Comparison of ENCODE assay signal across 12 cellular contexts in the genomic region with DNA sequence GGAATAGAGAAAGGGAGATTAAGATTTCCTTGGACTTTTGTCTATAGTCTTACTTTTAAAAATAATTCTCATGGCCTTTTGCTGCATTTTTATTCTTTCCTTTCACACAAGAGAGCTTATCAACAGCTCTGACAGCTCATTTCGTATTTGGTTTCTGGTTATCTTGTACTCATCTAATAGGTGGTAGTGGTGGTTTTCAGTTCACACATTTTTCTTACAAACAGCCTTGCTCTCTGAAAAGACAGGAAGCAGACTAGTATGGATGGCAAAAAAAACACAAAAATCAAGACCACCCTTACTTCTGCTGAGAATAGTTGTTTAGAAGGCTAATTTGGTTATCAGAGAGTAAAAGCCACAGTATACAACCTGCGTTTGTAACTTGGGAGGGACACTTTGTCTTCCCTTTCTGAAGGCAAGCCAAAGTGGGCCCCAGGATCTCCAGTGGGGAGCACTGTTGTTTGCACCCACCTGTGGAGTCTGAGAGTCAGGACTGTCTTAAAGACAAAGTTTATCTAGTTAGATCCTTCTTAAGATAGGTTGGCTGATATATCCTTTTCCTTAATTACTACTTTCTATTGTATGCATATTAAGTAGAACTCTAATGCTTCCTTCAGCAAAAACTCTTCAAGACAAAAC.
DNase-seq lines count a peak whose midpoint lies in the region; ATAC-seq, FAIRE-seq and TF ChIP-seq lines count a peak whose summit lies in the region.
"Had no signal": no experiment of that assay in that cellular context is flagged by ENCODE, and none has a peak within 500 bp of the region (broad histone marks: within the 10 kb centered on the region; RNA-seq: fewer than 3 reads in every experiment).

No MANE protein-coding gene starts in this region.

- no peaks in the 10 kb centered on the region for H3K9me2 ChIP-seq in MM.1S (replicated peaks; ENCODE audit: insufficient read depth, low read length)

- FAIRE-seq in D721Med (lab: Jason Lieb, UNC) = no peak

- TF ChIP-seq CTCF in transverse colon (IDR thresholded peaks at IDR 0.05) (no peak), D721Med (IDR thresholded peaks at IDR 0.05; ENCODE audit: insufficient read depth, missing control alignments) (no peak), MM.1S (IDR thresholded peaks at IDR 0.05; ENCODE audit: low read length) (no peak)

- H3K4me1 Mint-ChIP-seq in activated naive CD4-positive, alpha-beta T cell treated with anti-CD3 and anti-CD28 coated beads for 36 hours (ENCODE audit: low read depth) = peaks cover 86% of the 10 kb centered on the region
- H3K4me1 Mint-ChIP-seq in activated naive CD8-positive, alpha-beta T cell (ENCODE audit: low read depth) = peaks cover 93% of the 10 kb centered on the region

- H4K20me1 ChIP-seq in MM.1S (ENCODE audit: insufficient read depth, low read length) = no peaks in the 10 kb centered on the region

- no peak for DNase-seq in activated naive CD4-positive, alpha-beta T cell treated with anti-CD3 and anti-CD28 coated beads for 36 hours
- no peak for DNase-seq in activated naive CD4-positive, alpha-beta T cell treated with anti-CD3 and anti-CD28 coated beads, Interleukin-2, amount 50 U/mL, for 16 hours
- DNase-seq in transverse colon (no peak), D721Med (ENCODE audit: insufficient read length, low spot score) (no peak), superior temporal gyrus (ENCODE audit: extremely low spot score) (no peak), MM.1S (no peak)
- DNase-seq: GM23248, NCI-H187 treated with DMSO at 0.1 percent for 48 hours, sigmoid colon, T1000 had no signal

- CTCF ChIA-PET in activated naive CD4-positive, alpha-beta T cell treated with anti-CD3 and anti-CD28 coated beads for 36 hours (lab: Charles Lee) = interaction anchor here (0.6 to 1.7 kb wide), 5 partner anchors 11 to 1800 kb away, joined by 3 to 6 read pairs (median 4); no protein-coding TSS in a partner anchor

- ATAC-seq in HG03045 (IDR thresholded peaks at IDR 0.05; ENCODE audit: unreplicated experiment) = peak; percentile 51

- TF ChIP-seq POLR2A in transverse colon (IDR thresholded peaks at IDR 0.05) = no peak

- in situ Hi-C loops in transverse colon (cut with MboI; ENCODE audit: low pct_ligation_motif_present in 1 of 4, low pct_unique_long_range_greater_than_20kb in 1 of 4, low sequenced_read_pairs in 3 of 4) = no loop called here

- H3K27ac Mint-ChIP-seq in activated naive CD4-positive, alpha-beta T cell treated with anti-CD3 and anti-CD28 coated beads for 36 hours = peak overlapping the region; percentile 90
- peak overlapping the region; percentile 97 for H3K27ac Mint-ChIP-seq in activated naive CD8-positive, alpha-beta T cell

- H3K79me2 ChIP-seq in MM.1S (ENCODE audit: low read length) = peaks cover 42% of the 10 kb centered on the region

- H3K27me3 ChIP-seq in transverse colon (no peaks in the 10 kb centered on the region), MM.1S (replicated peaks; ENCODE audit: insufficient read depth, low read length) (no peaks in the 10 kb centered on the region)
- H3K27me3 ChIP-seq: sigmoid colon had no signal

- peak overlapping the region; percentile 30 for H3K4me3 Mint-ChIP-seq in activated naive CD4-positive, alpha-beta T cell treated with anti-CD3 and anti-CD28 coated beads for 36 hours
- peak overlapping the region; percentile 77 for H3K4me3 Mint-ChIP-seq in activated naive CD8-positive, alpha-beta T cell

- H3K9me3 ChIP-seq in transverse colon (no peaks in the 10 kb centered on the region), MM.1S (replicated peaks; ENCODE audit: insufficient read depth, low read length) (no peaks in the 10 kb centered on the region)
- H3K9me3 ChIP-seq: sigmoid colon had no signal

- H3F3A ChIP-seq in MM.1S (ENCODE audit: insufficient read depth, low read length) = no peaks in the 10 kb centered on the region

- no peak overlapping the region for H2AFZ ChIP-seq in MM.1S (ENCODE audit: low read length)
- H2AFZ ChIP-seq: GM23248 had no signal

- H3K27ac ChIP-seq in transverse colon = peak overlapping the region in 3 of 4 donors; percentile 27 to 42 (median 28)
- H3K27ac ChIP-seq in MM.1S (ENCODE audit: low read length) = no peak overlapping the region
- H3K27ac ChIP-seq: GM23248, sigmoid colon had no signal

- intact Hi-C loops in activated naive CD4-positive, alpha-beta T cell treated with anti-CD3 and anti-CD28 coated beads for 36 hours (cut with micrococcal nuclease) = loop anchor here (1.0 kb wide), 1 partner anchor 9 kb away; no protein-coding TSS in a partner anchor
- intact Hi-C loops in transverse colon (cut with DNase I; ENCODE audit: low total_unique reads) = no loop called here

- no peak for TF ChIP-seq EP300 in transverse colon (IDR thresholded peaks at IDR 0.05; ENCODE audit: low read depth)

- no peak overlapping the region for H3K9ac ChIP-seq in MM.1S (ENCODE audit: low read length)
- H3K9ac ChIP-seq: GM23248 had no signal

- H3K36me3 Mint-ChIP-seq in activated naive CD4-positive, alpha-beta T cell treated with anti-CD3 and anti-CD28 coated beads for 36 hours (ENCODE audit: low read depth) = peaks cover 9% of the 10 kb centered on the region
- H3K36me3 Mint-ChIP-seq in activated naive CD8-positive, alpha-beta T cell = peaks cover 16% of the 10 kb centered on the region

- 56 to 62% methylated on average over 2 of the region's 2 CpGs for WGBS in transverse colon (ENCODE audit: low coverage in 1 of 2), 2 donors

- H3K4me2 ChIP-seq in MM.1S (ENCODE audit: low read depth, low read length) = no peak overlapping the region

- H3K36me3 ChIP-seq in transverse colon (no peaks in the 10 kb centered on the region), MM.1S (replicated peaks; ENCODE audit: insufficient read depth, low read length) (no peaks in the 10 kb centered on the region)
- H3K36me3 ChIP-seq: sigmoid colon had no signal

- peaks cover 0 to 42% (median 8%) of the 10 kb centered on the region in 4 donors for H3K4me1 ChIP-seq in transverse colon
- no peaks in the 10 kb centered on the region for H3K4me1 ChIP-seq in MM.1S (ENCODE audit: low read length)

- H3K4me3 ChIP-seq in transverse colon (no peak overlapping the region), MM.1S (ENCODE audit: low read length) (no peak overlapping the region)
- H3K4me3 ChIP-seq: GM23248, sigmoid colon had no signal

- no peaks in the 10 kb centered on the region for H3K9me3 Mint-ChIP-seq in activated naive CD4-positive, alpha-beta T cell treated with anti-CD3 and anti-CD28 coated beads for 36 hours
- no peaks in the 10 kb centered on the region for H3K9me3 Mint-ChIP-seq in activated naive CD8-positive, alpha-beta T cell (ENCODE audit: low read depth)

- no peaks in the 10 kb centered on the region for H3K27me3 Mint-ChIP-seq in activated naive CD4-positive, alpha-beta T cell treated with anti-CD3 and anti-CD28 coated beads for 36 hours (ENCODE audit: low read depth)
- H3K27me3 Mint-ChIP-seq in activated naive CD8-positive, alpha-beta T cell = no peaks in the 10 kb centered on the region
